In genomic region chr2:158459161-158460003, GRCh38 we compare ENCODE assay signal across 9 cellular contexts. TPM values are rescaled to one million over a fixed set of nuclear protein-coding genes. Genes with fewer than 3 reads are reported as not detected.
DNase-seq lines count a peak whose midpoint lies in the region; ATAC-seq and TF ChIP-seq lines count a peak whose summit lies in the region.
"Had no signal": no experiment of that assay in that cellular context is flagged by ENCODE, and none has a peak within 500 bp of the region (broad histone marks: within the 10 kb centered on the region; RNA-seq: fewer than 3 reads in every experiment).

No MANE protein-coding gene starts in this region.

- 48 to 50% methylated on average over 9 of the region's 9 CpGs for WGBS in tibial nerve, 2 donors

- H3K4me1 ChIP-seq in CD4-positive, alpha-beta memory T cell (ENCODE audit: insufficient read depth, low read length), result peaks cover 23% of the 10 kb centered on the region
- peaks cover 0 to 36% (median 7%) of the 10 kb centered on the region in 4 donors for H3K4me1 ChIP-seq in tibial nerve

- no peak for ATAC-seq in activated T-cell treated with anti-CD3 and anti-CD28 coated beads, Interleukin-2, amount 50 U/mL, for 72 hours (replicated peaks in 1 of 2)
- no peak for ATAC-seq in activated CD8-positive, alpha-beta memory T cell treated with anti-CD3 and anti-CD28 coated beads, Interleukin-2, amount 10 ng/mL, durations not matched to agents 7 days and 5 days

- H3K27ac ChIP-seq in CD4-positive, alpha-beta memory T cell (ENCODE audit: low read depth, low read length), result no peak overlapping the region
- H3K27ac ChIP-seq in tibial nerve, result no peak overlapping the region

- peaks cover 0 to 8% of the 10 kb centered on the region in 2 donors for H3K36me3 Mint-ChIP-seq in CD4-positive, alpha-beta memory T cell
- H3K36me3 Mint-ChIP-seq in brain, result no peaks in the 10 kb centered on the region
- H3K36me3 Mint-ChIP-seq in activated T-cell treated with anti-CD3 and anti-CD28 coated beads, Interleukin-2, amount 50 U/mL, for 72 hours (ENCODE audit: insufficient read depth in 2 of 2), result peaks cover 2 to 4% of the 10 kb centered on the region in 2 donors
- H3K36me3 Mint-ChIP-seq in activated CD8-positive, alpha-beta memory T cell treated with anti-CD3 and anti-CD28 coated beads, Interleukin-2, amount 10 ng/mL, durations not matched to agents 7 days and 5 days, result no peaks in the 10 kb centered on the region

- no peak for DNase-seq in CD4-positive, alpha-beta memory T cell
- DNase-seq in KBM-7, result peak; percentile 45
- peak; percentile 10 to 20 for DNase-seq in lung microvascular endothelial cell (ENCODE audit: low read depth in 2 of 2)
- DNase-seq in UCSD-AML1 (lab: John Stamatoyannopoulos, UW; ENCODE audit: unreplicated experiment), result no peak
- DNase-seq in tibial nerve (ENCODE audit: low spot score in 2 of 2), result no peak
- DNase-seq in activated T-cell treated with anti-CD3 and anti-CD28 coated beads, Interleukin-2, amount 50 U/mL, for 72 hours, result no peak
- no peak for DNase-seq in activated CD8-positive, alpha-beta memory T cell treated with anti-CD3 and anti-CD28 coated beads, Interleukin-2, amount 10 ng/mL, durations not matched to agents 7 days and 5 days

- H3K4me3 Mint-ChIP-seq in CD4-positive, alpha-beta memory T cell, result peak overlapping the region in 5 of 8 donors; percentile 45 to 98 (median 94)
- H3K4me3 Mint-ChIP-seq in brain, result peak overlapping the region; percentile 97 to 99 (median 98)
- peak overlapping the region in 1 of 2 donors; percentile 92 for H3K4me3 Mint-ChIP-seq in activated T-cell treated with anti-CD3 and anti-CD28 coated beads, Interleukin-2, amount 50 U/mL, for 72 hours
- no peak overlapping the region for H3K4me3 Mint-ChIP-seq in activated CD8-positive, alpha-beta memory T cell treated with anti-CD3 and anti-CD28 coated beads, Interleukin-2, amount 10 ng/mL, durations not matched to agents 7 days and 5 days

- peaks cover 20 to 39% (median 28%) of the 10 kb centered on the region in 4 donors for H3K4me1 Mint-ChIP-seq in CD4-positive, alpha-beta memory T cell
- peaks cover 71% of the 10 kb centered on the region for H3K4me1 Mint-ChIP-seq in brain
- H3K4me1 Mint-ChIP-seq in activated T-cell treated with anti-CD3 and anti-CD28 coated beads, Interleukin-2, amount 50 U/mL, for 72 hours (ENCODE audit: low read depth), result peaks cover 31% of the 10 kb centered on the region
- peaks cover 26% of the 10 kb centered on the region for H3K4me1 Mint-ChIP-seq in activated CD8-positive, alpha-beta memory T cell treated with anti-CD3 and anti-CD28 coated beads, Interleukin-2, amount 10 ng/mL, durations not matched to agents 7 days and 5 days

- H3K27ac Mint-ChIP-seq in CD4-positive, alpha-beta memory T cell, result peak overlapping the region in 1 of 7 donors; percentile 88
- peak overlapping the region in 3 of 5 experiments; percentile 15 to 93 (median 51) for H3K27ac Mint-ChIP-seq in brain
- no peak overlapping the region for H3K27ac Mint-ChIP-seq in activated T-cell treated with anti-CD3 and anti-CD28 coated beads, Interleukin-2, amount 50 U/mL, for 72 hours
- H3K27ac Mint-ChIP-seq in activated CD8-positive, alpha-beta memory T cell treated with anti-CD3 and anti-CD28 coated beads, Interleukin-2, amount 10 ng/mL, durations not matched to agents 7 days and 5 days, result no peak overlapping the region

- TF ChIP-seq CTCF in brain (conservative IDR thresholded peaks at IDR 0.05), result no peak
- no peak for TF ChIP-seq CTCF in tibial nerve (IDR thresholded peaks at IDR 0.05)

- no peaks in the 10 kb centered on the region for H3K27me3 Mint-ChIP-seq in CD4-positive, alpha-beta memory T cell
- peaks cover 15% of the 10 kb centered on the region for H3K27me3 Mint-ChIP-seq in brain
- H3K27me3 Mint-ChIP-seq in activated T-cell treated with anti-CD3 and anti-CD28 coated beads, Interleukin-2, amount 50 U/mL, for 72 hours (ENCODE audit: low read depth), result peaks cover 9% of the 10 kb centered on the region
- peaks cover 7% of the 10 kb centered on the region for H3K27me3 Mint-ChIP-seq in activated CD8-positive, alpha-beta memory T cell treated with anti-CD3 and anti-CD28 coated beads, Interleukin-2, amount 10 ng/mL, durations not matched to agents 7 days and 5 days

- no peak for TF ChIP-seq EP300 in tibial nerve (IDR thresholded peaks at IDR 0.05)

- no peaks in the 10 kb centered on the region for H3K9me3 ChIP-seq in CD4-positive, alpha-beta memory T cell (ENCODE audit: control insufficient read depth in 1 of 2, low read length in 2 of 2)
- no peaks in the 10 kb centered on the region for H3K9me3 ChIP-seq in tibial nerve

- TF ChIP-seq POLR2A in tibial nerve (IDR thresholded peaks at IDR 0.05), result no peak

- H3K9me3 Mint-ChIP-seq in CD4-positive, alpha-beta memory T cell, result no peaks in the 10 kb centered on the region
- H3K9me3 Mint-ChIP-seq in brain, result no peaks in the 10 kb centered on the region
- no peaks in the 10 kb centered on the region for H3K9me3 Mint-ChIP-seq in activated T-cell treated with anti-CD3 and anti-CD28 coated beads, Interleukin-2, amount 50 U/mL, for 72 hours
- no peaks in the 10 kb centered on the region for H3K9me3 Mint-ChIP-seq in activated CD8-positive, alpha-beta memory T cell treated with anti-CD3 and anti-CD28 coated beads, Interleukin-2, amount 10 ng/mL, durations not matched to agents 7 days and 5 days (ENCODE audit: low read depth)

- H3K4me3 ChIP-seq in CD4-positive, alpha-beta memory T cell (ENCODE audit: low read length in 2 of 2), result no peak overlapping the region
- H3K4me3 ChIP-seq in tibial nerve, result peak overlapping the region in 1 of 4 donors; percentile 100

- no peaks in the 10 kb centered on the region for H3K36me3 ChIP-seq in CD4-positive, alpha-beta memory T cell (ENCODE audit: insufficient read depth, low read length)
- no peaks in the 10 kb centered on the region for H3K36me3 ChIP-seq in tibial nerve

- no peaks in the 10 kb centered on the region for H3K27me3 ChIP-seq in CD4-positive, alpha-beta memory T cell (ENCODE audit: insufficient read depth, low read length)
- no peaks in the 10 kb centered on the region for H3K27me3 ChIP-seq in tibial nerve

- CTCF ChIA-PET in CD4-positive, alpha-beta memory T cell (lab: Charles Lee; ENCODE audit: partially characterized antibody), result interaction anchor here (1.0 to 4.1 kb wide), 2 partner anchors 18 to 436 kb away, joined by 3 to 24 read pairs; no protein-coding TSS in a partner anchor
- CTCF ChIA-PET in activated CD8-positive, alpha-beta memory T cell treated with anti-CD3 and anti-CD28 coated beads, Interleukin-2, amount 10 ng/mL, durations not matched to agents 7 days and 5 days (lab: Charles Lee), result no interaction called here

- intact Hi-C loops in CD4-positive, alpha-beta memory T cell (cut with micrococcal nuclease), result loop anchor here (5.0 to 10.0 kb wide), 7 partner anchors 163 to 965 kb away; partner anchors contain the start of gene ACVR1

- POLR2A ChIA-PET in CD4-positive, alpha-beta memory T cell (lab: Charles Lee; ENCODE audit: partially characterized antibody), result interaction anchor here (3.2 kb wide), 1 partner anchor 18 kb away, joined by 21 read pairs; no protein-coding TSS in a partner anchor

- in situ Hi-C loops in KBM-7 (cut with MboI; ENCODE audit: low pct_unique_long_range_greater_than_20kb, low sequenced_read_pairs), result loop anchor here (25.0 kb wide), 1 partner anchor 422 kb away; no protein-coding TSS in a partner anchor

RNA-seq across cellular contexts. Expression of gene PKP4, which starts 2.6 kb away (rescaled TPM):
- 10 to 100 TPM; 35.0 to 39.3 TPM for total RNA-seq in CD4-positive, alpha-beta memory T cell
- 1 to 10 TPM; 1.4 to 3.2 TPM for polyA plus RNA-seq in CD4-positive, alpha-beta memory T cell
- 76.0 TPM for polyA plus RNA-seq in brain (ENCODE audit: insufficient read depth, low read depth, low replicate concordance)
- 27.9 and 43.7 TPM in 2 replicates for total RNA-seq in lung microvascular endothelial cell
- 100 to 1,000 TPM in 2 of 4 donors, 10 to 100 TPM in 2; 57.8 to 100 (median 92.0) TPM for total RNA-seq in tibial nerve
- total RNA-seq in activated T-cell treated with anti-CD3 and anti-CD28 coated beads, Interleukin-2, amount 50 U/mL, for 72 hours, result 10 to 100 TPM; 36.0 to 41.3 TPM
- total RNA-seq in activated CD8-positive, alpha-beta memory T cell treated with anti-CD3 and anti-CD28 coated beads, Interleukin-2, amount 10 ng/mL, durations not matched to agents 7 days and 5 days, result 10 to 100 TPM; 32.0 to 40.6 TPM

RNA-seq across cellular contexts. Expression of gene CCDC148, which starts 2.8 kb away (rescaled TPM):
- not detected for total RNA-seq in CD4-positive, alpha-beta memory T cell
- not detected for polyA plus RNA-seq in CD4-positive, alpha-beta memory T cell
- polyA plus RNA-seq in brain (ENCODE audit: insufficient read depth, low read depth, low replicate concordance), result 0.64 TPM
- total RNA-seq in lung microvascular endothelial cell (0.20 and 0.22 TPM in 2 replicates), tibial nerve (1 to 10 TPM in 3 of 4 donors, under 1 TPM in 1; 0.30 to 2.5 (median 1.9) TPM)
- under 1 TPM in 1 of 2 donors, not detected in 1; 0.14 TPM for total RNA-seq in activated T-cell treated with anti-CD3 and anti-CD28 coated beads, Interleukin-2, amount 50 U/mL, for 72 hours
- total RNA-seq in activated CD8-positive, alpha-beta memory T cell treated with anti-CD3 and anti-CD28 coated beads, Interleukin-2, amount 10 ng/mL, durations not matched to agents 7 days and 5 days, result not detected
- total RNA-seq: T-helper 1 cell treated with Interleukin-12 subunit alpha and Interleukin-12 subunit beta and Interleukin-4 antibody, amounts not matched to agents 30 ng/mL and 1 ng/mL, for 36 hours had no signal

Comparison
In these comparisons a context has a peak if more than half of its experiments do, and no peak if none do; other contexts are left out.
1. DNase-seq: peak in KBM-7 (single experiment) and lung microvascular endothelial cell (2 of 2); none in CD4-positive, alpha-beta memory T cell (0 of 5), UCSD-AML1 (single experiment), tibial nerve (0 of 2), activated T-cell treated with anti-CD3 and anti-CD28 coated beads, Interleukin-2, amount 50 U/mL, for 72 hours (0 of 2) and activated CD8-positive, alpha-beta memory T cell treated with anti-CD3 and anti-CD28 coated beads, Interleukin-2, amount 10 ng/mL, durations not matched to agents 7 days and 5 days (single experiment).
2. H3K27ac Mint-ChIP-seq: peak in brain (3 of 5); none in activated T-cell treated with anti-CD3 and anti-CD28 coated beads, Interleukin-2, amount 50 U/mL, for 72 hours (single experiment) and activated CD8-positive, alpha-beta memory T cell treated with anti-CD3 and anti-CD28 coated beads, Interleukin-2, amount 10 ng/mL, durations not matched to agents 7 days and 5 days (single experiment).